Comparison of ENCODE assay signal across 8 cellular contexts in genomic region chr11:45885274-45885920, GRCh38. TPM values are rescaled to one million over a fixed set of nuclear protein-coding genes. Genes with fewer than 3 reads are reported as not detected.
A peak's percentile ranks its signal among the peaks of the same experiment; 100 is the strongest.
DNase-seq lines count a peak whose midpoint lies in the region; ATAC-seq and TF ChIP-seq lines count a peak whose summit lies in the region.

Gene MAPK8IP1 (plus strand): TSS chr11:45885651. CDS start chr11:45885821, 170 bp downstream.

- CTCF ChIA-PET in RWPE1 (lab: Yijun Ruan, JAX) = no interaction called here

- no peaks in the 10 kb centered on the region for H3K4me1 ChIP-seq in parathyroid adenoma

- H3K4me2 ChIP-seq in parathyroid adenoma (ENCODE audit: low read length) = peak within 1 kb of the TSS; percentile 55

- DNase-seq in ACHN (peak; percentile 42), HUDEP-2 (lab: John Stamatoyannopoulos, UW; ENCODE audit: unreplicated experiment in 76 of 76) (peak in 39 of 76 experiments; percentile 1 to 59 (median 30)), RWPE1 (ENCODE audit: low spot score) (peak; percentile 73), Right ventricle myocardium superior (peak; percentile 67), MV-4-11 (lab: John Stamatoyannopoulos, UW) (no peak)
- DNase-seq in activated naive CD4-positive, alpha-beta T cell treated with Interleukin-2 at 50 U/mL for 16 hours = peak; percentile 54

- intact Hi-C loops in Right ventricle myocardium superior (cut with DNase I) = no loop called here

- H3K27ac ChIP-seq in RWPE1 (no peak within 1 kb of the TSS), parathyroid adenoma (peak within 1 kb of the TSS; percentile 51)

- POLR2A ChIA-PET in RWPE1 (lab: Yijun Ruan, JAX; ENCODE audit: low non-redundant PET) = no interaction called here

- H3K27me3 ChIP-seq in parathyroid adenoma (ENCODE audit: control insufficient read depth, insufficient read depth, low read length) = no peaks in the 10 kb centered on the region

- no peak for TF ChIP-seq CTCF in RWPE1 (conservative IDR thresholded peaks at IDR 0.05; ENCODE audit: low read depth)
- TF ChIP-seq CTCF in parathyroid adenoma (IDR thresholded peaks at IDR 0.05) = no peak

- H2AFZ ChIP-seq in parathyroid adenoma = peak within 1 kb of the TSS; percentile 66

- H3K79me2 ChIP-seq in parathyroid adenoma = peaks cover 5% of the 10 kb centered on the region

- no peak within 1 kb of the TSS for H3K4me3 ChIP-seq in parathyroid adenoma (ENCODE audit: low read depth, low read length)

- in situ Hi-C loops in ACHN (cut with HindIII; ENCODE audit: low pct_ligation_motif_present, low pct_unique_long_range_greater_than_20kb, low sequenced_read_pairs) = no loop called here

- H3K36me3 ChIP-seq in parathyroid adenoma (ENCODE audit: control insufficient read depth, insufficient read depth, low read length) = no peaks in the 10 kb centered on the region

- H3K9ac ChIP-seq in parathyroid adenoma = peak within 1 kb of the TSS; percentile 61

- no peaks in the 10 kb centered on the region for H3K9me3 ChIP-seq in parathyroid adenoma (ENCODE audit: control insufficient read depth, low read length)

- peak; percentile 56 for ATAC-seq in GM19023 (IDR thresholded peaks at IDR 0.05; ENCODE audit: unreplicated experiment)
- peak; percentile 79 for ATAC-seq in Right ventricle myocardium superior (ENCODE audit: poor library complexity)

RNA-seq across cellular contexts. Expression of gene MAPK8IP1, which starts in this region (rescaled TPM):
- 4.5 TPM for total RNA-seq in Right ventricle myocardium superior
